ENCODE assay signal across 24 cellular contexts in the genomic region with DNA sequence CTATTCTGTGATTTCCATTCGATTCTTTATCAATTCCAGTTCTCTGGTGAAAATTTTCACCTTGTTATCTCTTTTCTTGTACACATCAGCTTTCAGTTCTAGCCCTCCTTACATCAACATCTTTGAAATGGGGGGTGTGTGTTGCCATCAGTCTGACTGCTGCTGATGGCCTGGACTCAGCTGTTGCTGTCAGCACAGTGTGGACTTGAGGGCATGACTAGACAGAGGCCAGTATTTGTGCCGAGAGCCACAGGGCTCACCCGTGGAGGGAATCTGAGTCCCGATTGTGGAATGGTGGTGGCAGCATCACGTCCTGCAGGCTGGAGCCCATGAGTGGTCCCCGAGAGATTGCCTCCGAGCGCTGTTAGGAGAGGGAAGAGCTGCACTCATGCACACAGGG.
"Had no signal": no experiment of that assay in that cellular context is flagged by ENCODE, and none has a peak within 500 bp of the region (broad histone marks: within the 10 kb centered on the region; RNA-seq: fewer than 3 reads in every experiment).

No MANE protein-coding gene starts in this region.

- H3K4me3 Mint-ChIP-seq: activated CD8-positive, alpha-beta memory T cell treated with anti-CD3 and anti-CD28 coated beads, Interleukin-2, amount 10 ng/mL, durations not matched to agents 7 days and 5 days; activated naive CD8-positive, alpha-beta T cell; activated T-cell treated with anti-CD3 and anti-CD28 coated beads, Interleukin-2, amount 50 U/mL, for 24 hours; activated T-helper 1 cell treated with anti-CD3 and anti-CD28 coated beads, Interleukin-12 subunit alpha, Interleukin-12 subunit beta, Interleukin-2, Interleukin-4 antibody, amounts not matched to agents 30 ng/mL and 10 ng/mL and 1 ng/mL, durations not matched to agents 14 hours and 24 hours and 36 hours; brain; T-cell had no signal

- ATAC-seq: activated CD4-positive, CD25-positive, alpha-beta regulatory T cell treated with anti-CD3 and anti-CD28 coated beads, Interleukin-2, amount 50 U/mL, for 24 hours; activated CD8-positive, alpha-beta memory T cell treated with anti-CD3 and anti-CD28 coated beads, Interleukin-2, amount 10 ng/mL, durations not matched to agents 7 days and 5 days; T-cell had no signal

- H3K4me3 ChIP-seq: SK-N-MC had no signal

- H3K27ac ChIP-seq: SK-N-MC had no signal

- DNase-seq: activated CD8-positive, alpha-beta memory T cell treated with anti-CD3 and anti-CD28 coated beads, Interleukin-2, amount 10 ng/mL, durations not matched to agents 7 days and 5 days; activated effector memory CD4-positive, alpha-beta T cell treated with Interleukin-2 at 50 U/mL for 16 hours; activated naive CD4-positive, alpha-beta T cell; amygdala; IMR-90; KBM-7; MV-4-11; NCI-H1092 treated with DMSO at 0.1 percent for 48 hours; NCI-H1417 treated with DMSO at 0.1 percent for 48 hours; NCI-H1694; NCI-H2029; NCI-H2107; NCI-H2171 treated with DMSO at 0.1 percent for 48 hours; NCI-H226; NCI-H526 treated with DMSO at 0.1 percent for 48 hours; NCI-H82; SIG-M5; T-cell had no signal

- H3K27ac Mint-ChIP-seq: activated CD8-positive, alpha-beta memory T cell treated with anti-CD3 and anti-CD28 coated beads, Interleukin-2, amount 10 ng/mL, durations not matched to agents 7 days and 5 days; activated naive CD8-positive, alpha-beta T cell; activated T-cell treated with anti-CD3 and anti-CD28 coated beads, Interleukin-2, amount 50 U/mL, for 24 hours; activated T-helper 1 cell treated with anti-CD3 and anti-CD28 coated beads, Interleukin-12 subunit alpha, Interleukin-12 subunit beta, Interleukin-2, Interleukin-4 antibody, amounts not matched to agents 30 ng/mL and 10 ng/mL and 1 ng/mL, durations not matched to agents 14 hours and 24 hours and 36 hours had no signal

- H3K27me3 Mint-ChIP-seq: activated CD8-positive, alpha-beta memory T cell treated with anti-CD3 and anti-CD28 coated beads, Interleukin-2, amount 10 ng/mL, durations not matched to agents 7 days and 5 days; activated naive CD8-positive, alpha-beta T cell; activated T-cell treated with anti-CD3 and anti-CD28 coated beads, Interleukin-2, amount 50 U/mL, for 24 hours; brain; T-cell had no signal
